In genomic region chr12:112939761-112940357, GRCh38 we compare ENCODE assay signal across 9 cellular contexts. TPM values are rescaled to one million over a fixed set of nuclear protein-coding genes. Genes with fewer than 3 reads are reported as not detected.
DNase-seq lines count a peak whose midpoint lies in the region; ATAC-seq and TF ChIP-seq lines count a peak whose summit lies in the region.
"Had no signal": no experiment of that assay in that cellular context is flagged by ENCODE, and none has a peak within 500 bp of the region (broad histone marks: within the 10 kb centered on the region; RNA-seq: fewer than 3 reads in every experiment).

No MANE protein-coding gene starts in this region.

- H3K36me3 Mint-ChIP-seq in CD14-positive monocyte (peaks cover 22 to 31% of the 10 kb centered on the region in 2 donors), brain (no peaks in the 10 kb centered on the region), endodermal cell (ENCODE audit: low read depth) (no peaks in the 10 kb centered on the region)

- H3K4me1 ChIP-seq in endodermal cell (ENCODE audit: control insufficient read depth, insufficient read depth, low read length), result no peaks in the 10 kb centered on the region

- H3K36me3 ChIP-seq in endodermal cell (ENCODE audit: control insufficient read depth, insufficient read depth, low read length), result no peaks in the 10 kb centered on the region

- no peak for DNase-seq in CD14-positive monocyte (ENCODE audit: low spot score)
- DNase-seq in ureter (ENCODE audit: low spot score), result no peak
- DNase-seq in endodermal cell, result no peak
- DNase-seq in stimulated activated CD4-positive, alpha-beta T cell treated with anti-CD3 and anti-CD28 coated beads, Interleukin-4, amount 100 ng/mL, for 1 hour, result no peak
- DNase-seq: anterior cingulate cortex had no signal

- peaks cover 44% of the 10 kb centered on the region for H3K27me3 ChIP-seq in endodermal cell (ENCODE audit: control insufficient read depth, insufficient read depth, low read length, poor library complexity, severe bottlenecking)

- peak overlapping the region in 5 of 7 donors; percentile 35 to 87 (median 63) for H3K27ac Mint-ChIP-seq in CD14-positive monocyte
- H3K27ac Mint-ChIP-seq in brain, result no peak overlapping the region
- no peak overlapping the region for H3K27ac Mint-ChIP-seq in endodermal cell

- H3K4me1 Mint-ChIP-seq in CD14-positive monocyte (peaks cover 25% of the 10 kb centered on the region), brain (peaks cover 18% of the 10 kb centered on the region), endodermal cell (no peaks in the 10 kb centered on the region)

- intact Hi-C loops in CD14-positive monocyte (cut with micrococcal nuclease), result no loop called here

- peaks cover 0 to 3% (median 0%) of the 10 kb centered on the region in 7 donors for H3K9me3 Mint-ChIP-seq in CD14-positive monocyte
- peaks cover 0 to 4% (median 3%) of the 10 kb centered on the region in 5 experiments for H3K9me3 Mint-ChIP-seq in brain
- H3K9me3 Mint-ChIP-seq in endodermal cell, result no peaks in the 10 kb centered on the region

- H3K9me3 ChIP-seq in endodermal cell (ENCODE audit: control insufficient read depth, low read length), result no peaks in the 10 kb centered on the region

- no peak overlapping the region for H3K4me3 ChIP-seq in endodermal cell (ENCODE audit: low read length)

- H3K27me3 Mint-ChIP-seq in CD14-positive monocyte (ENCODE audit: low read depth in 3 of 3), result peaks cover 0 to 1% (median 0%) of the 10 kb centered on the region in 3 donors
- peaks cover 47% of the 10 kb centered on the region for H3K27me3 Mint-ChIP-seq in brain
- peaks cover 47% of the 10 kb centered on the region for H3K27me3 Mint-ChIP-seq in endodermal cell (ENCODE audit: insufficient read depth)

- no peak overlapping the region for H3K27ac ChIP-seq in endodermal cell (ENCODE audit: low read depth, low read length)

- peak; percentile 57 for ATAC-seq in GM19023 (IDR thresholded peaks at IDR 0.05; ENCODE audit: unreplicated experiment)
- ATAC-seq in HG03460 (IDR thresholded peaks at IDR 0.05; ENCODE audit: unreplicated experiment), result peak; percentile 52
- no peak for ATAC-seq in GM18873 (IDR thresholded peaks at IDR 0.05; ENCODE audit: low FRiP score, unreplicated experiment)

- TF ChIP-seq CTCF in CD14-positive monocyte (IDR thresholded peaks at IDR 0.05) (no peak), brain (conservative IDR thresholded peaks at IDR 0.05) (no peak), endodermal cell (conservative IDR thresholded peaks at IDR 0.05) (no peak)

- no peak overlapping the region for H3K9ac ChIP-seq in endodermal cell (ENCODE audit: extremely low read depth, low read length, poor library complexity, severe bottlenecking)

- H3K4me3 Mint-ChIP-seq in CD14-positive monocyte, result peak overlapping the region; percentile 90
- H3K4me3 Mint-ChIP-seq in brain, result peak overlapping the region in 3 of 5 experiments; percentile 29 to 72 (median 64)
- no peak overlapping the region for H3K4me3 Mint-ChIP-seq in endodermal cell

- 79 to 83% methylated on average over 5 to 7 of the region's 7 CpGs for WGBS in endodermal cell (ENCODE audit: insufficient coverage in 1 of 2, insufficient read length in 1 of 2), 2 experiments

RNA-seq across cellular contexts. Expression of gene OAS3, which starts 1.6 kb away (rescaled TPM):
- 10 to 100 TPM; 22.0 to 41.9 TPM for polyA plus RNA-seq in CD14-positive monocyte
- 15.3 TPM for polyA plus RNA-seq in brain (ENCODE audit: insufficient read depth, low read depth, low replicate concordance)
- 33.4 TPM for total RNA-seq in ureter
- total RNA-seq in endodermal cell, result under 1 TPM; 0.64 to 0.84 TPM
- 0.32 TPM for polyA plus RNA-seq in endodermal cell (2013, experiment 1 of 2)
- polyA plus RNA-seq in endodermal cell (2013, experiment 2 of 2), result 0.29 TPM

RNA-seq across cellular contexts. Expression of gene OAS1, which starts 33.1 kb away (rescaled TPM):
- polyA plus RNA-seq in CD14-positive monocyte, result 100 to 1,000 TPM; 237 TPM
- polyA plus RNA-seq in brain (ENCODE audit: insufficient read depth, low read depth, low replicate concordance), result 7.9 TPM
- 48.4 TPM for total RNA-seq in ureter
- total RNA-seq in endodermal cell, result not detected
- not detected for polyA plus RNA-seq in endodermal cell (2013, experiment 1 of 2)
- polyA plus RNA-seq in endodermal cell (2013, experiment 2 of 2), result not detected

RNA-seq across cellular contexts. Expression of gene OAS2, which starts 38.5 kb away (rescaled TPM):
- polyA plus RNA-seq in CD14-positive monocyte (10 to 100 TPM; 40.1 to 55.9 TPM), brain (ENCODE audit: insufficient read depth, low read depth, low replicate concordance) (6.9 TPM)
- total RNA-seq in ureter (27.5 TPM), endodermal cell (not detected)
- polyA plus RNA-seq in endodermal cell (2013, experiment 1 of 2), result not detected
- polyA plus RNA-seq in endodermal cell (2013, experiment 2 of 2), result not detected

Comparison
In these comparisons a context has a peak if more than half of its experiments do, and no peak if none do; other contexts are left out.
1. H3K27ac Mint-ChIP-seq: peak in CD14-positive monocyte (5 of 7); none in brain (0 of 5) and endodermal cell (single experiment).
2. RNA of gene OAS3, which starts 1.6 kb away (total RNA-seq): 33.4 TPM in ureter (single experiment); 0.64 to 0.84 TPM in endodermal cell; every median in the first group is over 10 times any median in the second.
3. RNA of gene OAS1, which starts 33.1 kb away (total RNA-seq): 48.4 TPM in ureter (single experiment); not detected in endodermal cell; every median in the first group is over 10 times any median in the second.
4. RNA of gene OAS2, which starts 38.5 kb away (total RNA-seq): 27.5 TPM in ureter (single experiment); not detected in endodermal cell; every median in the first group is over 10 times any median in the second.